ENCODE assay signal across 8 cellular contexts in genomic region chr9:75265525-75265972, GRCh38.
DNase-seq lines count a peak whose midpoint lies in the region; ATAC-seq and TF ChIP-seq lines count a peak whose summit lies in the region.

No MANE protein-coding gene starts in this region.

- no peaks in the 10 kb centered on the region for H3K27me3 ChIP-seq in osteoblast (ENCODE audit: insufficient read depth, low read length)

- H3K4me3 ChIP-seq in fibroblast of the aortic adventitia (ENCODE audit: low read depth, low read length) = no peak overlapping the region
- no peak overlapping the region for H3K4me3 ChIP-seq in osteoblast (ENCODE audit: insufficient read depth, low read length)

- H3K4me2 ChIP-seq in osteoblast (ENCODE audit: insufficient read depth, low read length) = peak overlapping the region; percentile 21

- H3K36me3 ChIP-seq in osteoblast (ENCODE audit: insufficient read depth, low read length) = no peaks in the 10 kb centered on the region

- H3K79me2 ChIP-seq in osteoblast (ENCODE audit: insufficient read depth, low read length) = no peaks in the 10 kb centered on the region

- H3K27ac ChIP-seq in C4-2B (no peak overlapping the region), osteoblast (ENCODE audit: low read depth, low read length) (no peak overlapping the region)

- no peaks in the 10 kb centered on the region for H3K4me1 ChIP-seq in osteoblast (ENCODE audit: insufficient read depth, low read length)

- H3K9me3 ChIP-seq in osteoblast (ENCODE audit: low read depth, low read length) = no peaks in the 10 kb centered on the region

- H4K20me1 ChIP-seq in osteoblast (ENCODE audit: insufficient read depth, low read length) = no peaks in the 10 kb centered on the region

- H2AFZ ChIP-seq in osteoblast (ENCODE audit: low read length) = no peak overlapping the region

- ATAC-seq in GM18858 (IDR thresholded peaks at IDR 0.05; ENCODE audit: unreplicated experiment) (peak; percentile 81), HG03103 (IDR thresholded peaks at IDR 0.05; ENCODE audit: low read depth, unreplicated experiment) (peak; percentile 85)

- TF ChIP-seq CTCF in C4-2B (conservative IDR thresholded peaks at IDR 0.05) = peak; percentile 94
- peak; percentile 88 for TF ChIP-seq CTCF in fibroblast of the aortic adventitia (IDR thresholded peaks at IDR 0.05; ENCODE audit: insufficient read depth, low read length)
- peak; percentile 90 for TF ChIP-seq CTCF in osteoblast (IDR thresholded peaks at IDR 0.05; ENCODE audit: extremely low read depth, low read depth, low read length)

- DNase-seq in NCI-H774 (lab: John Stamatoyannopoulos, UW) (peak; percentile 3), activated T-cell treated with anti-CD3 and anti-CD28 coated beads for 24 hours (ENCODE audit: low read depth) (peak; percentile 32), fibroblast of the aortic adventitia (ENCODE audit: low read depth) (peak; percentile 61), osteoblast (ENCODE audit: insufficient read length, low spot score, missing footprints) (peak; percentile 81), mesenteric fat pad (ENCODE audit: low spot score) (no peak)
